8 cellular contexts compared by ENCODE assay signal in genomic region chr1:98048234-98048633, GRCh38.
A peak's percentile ranks its signal among the peaks of the same experiment; 100 is the strongest.
DNase-seq lines count a peak whose midpoint lies in the region; ATAC-seq, FAIRE-seq and TF ChIP-seq lines count a peak whose summit lies in the region.

No MANE protein-coding gene starts in this region.

- no peak overlapping the region for H3K56ac ChIP-seq in H9 (ENCODE audit: insufficient read length, low read depth, low read length)

- no peak overlapping the region for H2BK120ac ChIP-seq in H9 (ENCODE audit: low read depth, low read length, poor library complexity, severe bottlenecking)

- H4K91ac ChIP-seq in H9 (ENCODE audit: insufficient read length, low read depth, low read length), result no peak overlapping the region

- H3K4ac ChIP-seq in H9 (ENCODE audit: low read depth, low read length), result no peak overlapping the region

- H3K14ac ChIP-seq in H9 (ENCODE audit: insufficient read depth, low read length), result no peak overlapping the region

- H3K4me2 ChIP-seq in H9 (ENCODE audit: insufficient read depth, insufficient read length, low read length) (peak overlapping the region; percentile 63), endothelial cell of umbilical vein (ENCODE audit: insufficient read depth, low read length) (peak overlapping the region; percentile 86)

- peak; percentile 64 to 74 (median 71) for DNase-seq in CD4-positive, alpha-beta memory T cell
- DNase-seq in H9, result peak; percentile 87
- DNase-seq in NCI-H226, result peak; percentile 72
- DNase-seq in activated CD8-positive, alpha-beta T cell treated with anti-CD3 and anti-CD28 coated beads, Interleukin-2, amount 10 ng/mL, durations not matched to agents 7 days and 5 days, result peak; percentile 81
- peak; percentile 84 for DNase-seq in endothelial cell of umbilical vein (ENCODE audit: low read depth, low spot score)
- DNase-seq in mesenteric fat pad (ENCODE audit: low spot score), result peak; percentile 87
- DNase-seq in stimulated activated CD8-positive, alpha-beta memory T cell treated with anti-CD3 and anti-CD28 coated beads, Interleukin-2, amount 100 ng/mL, for 48 hours (ENCODE audit: low read depth in 2 of 2), result peak; percentile 49 to 66

- no peaks in the 10 kb centered on the region for H3K9me3 ChIP-seq in CD4-positive, alpha-beta memory T cell (ENCODE audit: control insufficient read depth in 1 of 2, low read length in 2 of 2)
- H3K9me3 ChIP-seq in H9 (ENCODE audit: control insufficient read depth, low read depth, low read length), result no peaks in the 10 kb centered on the region
- no peaks in the 10 kb centered on the region for H3K9me3 ChIP-seq in endothelial cell of umbilical vein (replicated peaks; ENCODE audit: control insufficient read depth, insufficient read depth, low read length)

- no peaks in the 10 kb centered on the region for H3K36me3 Mint-ChIP-seq in CD4-positive, alpha-beta memory T cell
- no peaks in the 10 kb centered on the region; a peak in 1 of 7 replicates for H3K36me3 Mint-ChIP-seq in H9 (ENCODE audit: insufficient read depth in 1 of 3, low read depth in 3 of 3)
- no peaks in the 10 kb centered on the region for H3K36me3 Mint-ChIP-seq in activated CD8-positive, alpha-beta T cell treated with anti-CD3 and anti-CD28 coated beads, Interleukin-2, amount 10 ng/mL, durations not matched to agents 7 days and 5 days (ENCODE audit: low read depth)

- no peaks in the 10 kb centered on the region for H3K79me1 ChIP-seq in H9 (ENCODE audit: insufficient read depth, low read depth, low read length, poor library complexity, severe bottlenecking)

- H3T11ph ChIP-seq in H9 (ENCODE audit: low read length), result no peak overlapping the region

- H3K18ac ChIP-seq in H9 (ENCODE audit: insufficient read length, low read depth, low read length), result no peak overlapping the region

- H2AFZ ChIP-seq in H9 (ENCODE audit: low read length), result no peak overlapping the region
- H2AFZ ChIP-seq in endothelial cell of umbilical vein (ENCODE audit: low read depth, low read length), result peak overlapping the region; percentile 27

- H3K4me3 ChIP-seq in CD4-positive, alpha-beta memory T cell (ENCODE audit: low read length in 2 of 2), result no peak overlapping the region
- H3K4me3 ChIP-seq in endothelial cell of umbilical vein (replicated peaks in 1 of 3; ENCODE audit: insufficient read depth in 1 of 3, low read depth in 1 of 3, low read length in 3 of 3), result peak overlapping the region; percentile 34 to 62 (median 60)

- H3K9ac ChIP-seq in H9 (ENCODE audit: extremely low read depth, insufficient read length, low read length) (no peak overlapping the region), endothelial cell of umbilical vein (replicated peaks; ENCODE audit: extremely low read depth, insufficient read depth, low read length) (no peak overlapping the region)

- H4K20me1 ChIP-seq in H9 (ENCODE audit: control insufficient read depth, insufficient read depth, insufficient read length) (no peaks in the 10 kb centered on the region), endothelial cell of umbilical vein (replicated peaks; ENCODE audit: control insufficient read depth, extremely low read depth, insufficient read depth, low read length) (no peaks in the 10 kb centered on the region)

- intact Hi-C loops in CD4-positive, alpha-beta memory T cell (cut with micrococcal nuclease), result loop anchor here (1.0 to 10.0 kb wide), 2 partner anchors 127 to 1323 kb away; partner anchors contain the start of genes DPYD and PTBP2
- intact Hi-C loops in endothelial cell of umbilical vein (cut with micrococcal nuclease), result loop anchor here (1.0 to 10.0 kb wide), 9 partner anchors 109 to 1326 kb away; partner anchors contain the start of gene PTBP2

- POLR2A ChIA-PET in CD4-positive, alpha-beta memory T cell (lab: Charles Lee; ENCODE audit: partially characterized antibody), result interaction anchor here (1.0 kb wide), 1 partner anchor 128 kb away, joined by 5 read pairs; the partner anchor contains the start of gene DPYD
- POLR2A ChIA-PET in activated CD8-positive, alpha-beta T cell treated with anti-CD3 and anti-CD28 coated beads, Interleukin-2, amount 10 ng/mL, durations not matched to agents 7 days and 5 days (lab: Charles Lee), result interaction anchor here (2.1 kb wide), 1 partner anchor 128 kb away, joined by 8 read pairs; the partner anchor contains the start of gene DPYD
- POLR2A ChIA-PET in endothelial cell of umbilical vein (lab: Charles Lee), result no interaction called here

- no peak overlapping the region for H4K8ac ChIP-seq in H9 (replicated peaks; ENCODE audit: insufficient read length, low read depth, low read length)

- CTCF ChIA-PET in CD4-positive, alpha-beta memory T cell (lab: Charles Lee; ENCODE audit: partially characterized antibody), result interaction anchor here (0.6 to 3.9 kb wide), 7 partner anchors 11 to 1083 kb away, joined by 3 to 12 read pairs (median 4); partner anchors contain the start of gene DPYD
- CTCF ChIA-PET in activated CD8-positive, alpha-beta T cell treated with anti-CD3 and anti-CD28 coated beads, Interleukin-2, amount 10 ng/mL, durations not matched to agents 7 days and 5 days (lab: Charles Lee), result interaction anchor here (0.7 to 0.8 kb wide), 2 partner anchors 95 to 420 kb away, joined by 3 read pairs; no protein-coding TSS in a partner anchor
- CTCF ChIA-PET in endothelial cell of umbilical vein (lab: Charles Lee), result interaction anchor here (0.8 to 2.8 kb wide), 13 partner anchors 43 to 1086 kb away, joined by 3 to 32 read pairs (median 3); partner anchors contain the start of gene DPYD

- peaks cover 27 to 48% (median 38%) of the 10 kb centered on the region in 4 donors for H3K4me1 Mint-ChIP-seq in CD4-positive, alpha-beta memory T cell
- H3K4me1 Mint-ChIP-seq in H9, result peaks cover 41 to 45% of the 10 kb centered on the region in 2 experiments
- peaks cover 42% of the 10 kb centered on the region for H3K4me1 Mint-ChIP-seq in activated CD8-positive, alpha-beta T cell treated with anti-CD3 and anti-CD28 coated beads, Interleukin-2, amount 10 ng/mL, durations not matched to agents 7 days and 5 days (ENCODE audit: low read depth)

- peaks cover 36% of the 10 kb centered on the region for H3K23me2 ChIP-seq in H9 (ENCODE audit: insufficient read length, low read depth, low read length, poor library complexity, severe bottlenecking)

- no TSS peak for BruUV-seq in endothelial cell of umbilical vein (replicated peaks; lab: Mats Ljungman, UMichigan)

- H3K23ac ChIP-seq in H9 (ENCODE audit: insufficient read length, low read depth, low read length), result no peak overlapping the region

- H3K9me3 Mint-ChIP-seq in CD4-positive, alpha-beta memory T cell, result peaks cover 0 to 8% (median 3%) of the 10 kb centered on the region in 8 donors
- H3K9me3 Mint-ChIP-seq in H9, result no peaks in the 10 kb centered on the region; a peak in 2 of 5 replicates
- H3K9me3 Mint-ChIP-seq in activated CD8-positive, alpha-beta T cell treated with anti-CD3 and anti-CD28 coated beads, Interleukin-2, amount 10 ng/mL, durations not matched to agents 7 days and 5 days (ENCODE audit: insufficient read depth), result no peaks in the 10 kb centered on the region

- no CpG with 5 or more reads among the region's 15 CpGs for WGBS in H9 (ENCODE audit: extremely low coverage, insufficient read length, low lambda C conversion rate)

- dilution Hi-C loops in endothelial cell of umbilical vein (cut with MboI; ENCODE audit: extremely low pct_ligation_motif_present, low sequenced_read_pairs), result no loop called here

- H2BK20ac ChIP-seq in H9 (ENCODE audit: low read depth, low read length, poor library complexity, severe bottlenecking), result no peak overlapping the region

- H3K4me1 ChIP-seq in CD4-positive, alpha-beta memory T cell (ENCODE audit: insufficient read depth, low read length), result peaks cover 38% of the 10 kb centered on the region
- H3K4me1 ChIP-seq in H9 (ENCODE audit: insufficient read depth, low read length), result no peaks in the 10 kb centered on the region; the same call in 1 of the 2 replicates
- peaks cover 32% of the 10 kb centered on the region for H3K4me1 ChIP-seq in endothelial cell of umbilical vein (ENCODE audit: control insufficient read depth, extremely low read depth, insufficient read depth, low read length)

- no peak overlapping the region for H2BK15ac ChIP-seq in H9 (ENCODE audit: low read depth, low read length)

- peak; percentile 86 for FAIRE-seq in endothelial cell of umbilical vein (lab: Jason Lieb, UNC)

- no peak overlapping the region for H2AK5ac ChIP-seq in H9 (ENCODE audit: insufficient read length, low read length)

- TF ChIP-seq POLR2A in endothelial cell of umbilical vein (IDR thresholded peaks at IDR 0.05; ENCODE audit: low read depth, low read length), result no peak

- H3K27ac Mint-ChIP-seq in CD4-positive, alpha-beta memory T cell, result peak overlapping the region in 2 of 7 donors; percentile 24 to 64
- H3K27ac Mint-ChIP-seq in H9, result no peak overlapping the region; a peak in 1 of 7 replicates
- H3K27ac Mint-ChIP-seq in activated CD8-positive, alpha-beta T cell treated with anti-CD3 and anti-CD28 coated beads, Interleukin-2, amount 10 ng/mL, durations not matched to agents 7 days and 5 days, result no peak overlapping the region

- H3K27me3 Mint-ChIP-seq in CD4-positive, alpha-beta memory T cell, result peaks cover 60 to 69% of the 10 kb centered on the region in 2 donors
- H3K27me3 Mint-ChIP-seq in H9 (ENCODE audit: low read depth), result peaks cover 96% of the 10 kb centered on the region
- peaks cover 82% of the 10 kb centered on the region for H3K27me3 Mint-ChIP-seq in activated CD8-positive, alpha-beta T cell treated with anti-CD3 and anti-CD28 coated beads, Interleukin-2, amount 10 ng/mL, durations not matched to agents 7 days and 5 days (ENCODE audit: low read depth)

- TF ChIP-seq CTCF in H9 (conservative IDR thresholded peaks at IDR 0.05), result 0 out of 3 replicates have a peak, but pooled peaks have one; percentile 8
- peak in 1 of 2 donors; percentile 6 for TF ChIP-seq CTCF in endothelial cell of umbilical vein (IDR thresholded peaks at IDR 0.05; ENCODE audit: extremely low read depth in 1 of 2, insufficient read depth in 1 of 2, low read depth in 1 of 2, low read length in 2 of 2)

- H3K4me3 Mint-ChIP-seq in CD4-positive, alpha-beta memory T cell, result peak overlapping the region in 7 of 8 donors; percentile 13 to 67 (median 29)
- H3K4me3 Mint-ChIP-seq in H9, result peak overlapping the region; percentile 46 to 82
- H3K4me3 Mint-ChIP-seq in activated CD8-positive, alpha-beta T cell treated with anti-CD3 and anti-CD28 coated beads, Interleukin-2, amount 10 ng/mL, durations not matched to agents 7 days and 5 days, result no peak overlapping the region

- H3K27ac ChIP-seq in CD4-positive, alpha-beta memory T cell (ENCODE audit: low read depth, low read length), result no peak overlapping the region
- H3K27ac ChIP-seq in H9 (ENCODE audit: insufficient read length, low read depth, low read length) (no peak overlapping the region), endothelial cell of umbilical vein (ENCODE audit: insufficient read depth, low read depth, low read length) (no peak overlapping the region)

- no peak overlapping the region for H2BK12ac ChIP-seq in H9 (ENCODE audit: insufficient read length, low read depth, low read length)

- peak; percentile 68 for ATAC-seq in activated CD8-positive, alpha-beta T cell treated with anti-CD3 and anti-CD28 coated beads, Interleukin-2, amount 10 ng/mL, durations not matched to agents 7 days and 5 days
- ATAC-seq in HG03565 (IDR thresholded peaks at IDR 0.05; ENCODE audit: unreplicated experiment), result no peak

- H3K79me2 ChIP-seq in H9 (ENCODE audit: insufficient read depth, low read length), result no peaks in the 10 kb centered on the region
- peaks cover 18% of the 10 kb centered on the region for H3K79me2 ChIP-seq in endothelial cell of umbilical vein (ENCODE audit: control insufficient read depth, insufficient read depth, low read length)

- H3K36me3 ChIP-seq in CD4-positive, alpha-beta memory T cell (ENCODE audit: insufficient read depth, low read length), result no peaks in the 10 kb centered on the region
- no peaks in the 10 kb centered on the region for H3K36me3 ChIP-seq in endothelial cell of umbilical vein (ENCODE audit: control insufficient read depth in 2 of 2, extremely low read depth in 1 of 2, insufficient read depth in 2 of 2, low read length in 2 of 2)

- H2BK5ac ChIP-seq in H9 (ENCODE audit: insufficient read length, low read length), result no peak overlapping the region

- H3K27me3 ChIP-seq in CD4-positive, alpha-beta memory T cell (ENCODE audit: insufficient read depth, low read length), result peaks cover 51% of the 10 kb centered on the region
- H3K27me3 ChIP-seq in H9 (ENCODE audit: insufficient read depth, low read length), result peaks cover 48% of the 10 kb centered on the region
- H3K27me3 ChIP-seq in endothelial cell of umbilical vein (ENCODE audit: control insufficient read depth in 2 of 2, insufficient read depth in 2 of 2, low read length in 2 of 2), result no peaks in the 10 kb centered on the region

- no peaks in the 10 kb centered on the region for H3K9me1 ChIP-seq in endothelial cell of umbilical vein (replicated peaks; ENCODE audit: control insufficient read depth, extremely low read depth, insufficient read depth, low read length)

- H4K5ac ChIP-seq in H9 (ENCODE audit: insufficient read length, low read depth, low read length), result no peak overlapping the region

Comparison
In these comparisons a context has a peak if more than half of its experiments do, and no peak if none do; other contexts are left out.
1. H3K4me3 ChIP-seq: peak in endothelial cell of umbilical vein (3 of 3); none in CD4-positive, alpha-beta memory T cell (0 of 2).
2. Peak in every context shown above with its lines, with median percentiles within 50 percentile points of each other: DNase-seq.